ENCODE assay signal across 8 cellular contexts in the genomic region with DNA sequence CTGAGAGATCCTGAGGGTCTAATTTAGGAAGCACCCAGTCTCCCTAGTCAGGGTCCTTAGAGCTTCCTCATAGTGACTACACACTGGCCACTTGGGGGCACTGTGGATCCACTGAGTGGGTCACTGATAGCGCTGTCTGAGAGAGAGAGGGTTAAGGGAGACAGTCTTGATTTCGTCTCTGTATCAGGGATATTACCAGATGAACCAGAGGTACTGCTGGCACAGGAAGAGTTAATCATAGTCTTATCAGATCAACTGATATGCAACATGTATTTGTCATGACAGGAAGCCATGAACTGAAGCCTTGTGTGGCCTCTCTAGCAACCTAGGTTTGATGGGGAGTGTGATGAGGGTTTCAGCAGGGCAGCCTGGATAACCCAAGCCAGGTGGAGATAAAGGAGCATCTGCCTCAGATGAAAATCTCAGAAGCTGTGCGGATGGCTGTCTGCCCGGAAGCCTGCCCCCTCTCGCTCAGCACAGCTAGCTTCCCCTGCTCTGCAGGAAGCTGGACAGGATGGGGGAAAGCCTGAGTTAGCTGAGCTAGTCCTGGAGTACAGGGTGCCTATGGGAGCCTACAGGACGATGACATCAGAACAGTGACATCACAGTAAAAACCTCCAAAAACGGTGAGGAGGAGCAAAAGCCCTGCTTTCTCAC.
A peak's percentile ranks its signal among the peaks of the same experiment; 100 is the strongest.
DNase-seq lines count a peak whose midpoint lies in the region; ATAC-seq and TF ChIP-seq lines count a peak whose summit lies in the region.

No MANE protein-coding gene starts in this region.

- no peaks in the 10 kb centered on the region for H3K27me3 Mint-ChIP-seq in activated T-cell treated with anti-CD3 and anti-CD28 coated beads, Interleukin-2, amount 50 U/mL, for 24 hours

- H3K27me3 ChIP-seq in PC-9 (ENCODE audit: insufficient read depth, low read depth) = no peaks in the 10 kb centered on the region
- no peaks in the 10 kb centered on the region for H3K27me3 ChIP-seq in prostate gland (replicated peaks; ENCODE audit: insufficient read depth)

- ATAC-seq in GM19372 (IDR thresholded peaks at IDR 0.05; ENCODE audit: low read depth, unreplicated experiment) = peak; percentile 92
- ATAC-seq in HG03457 (IDR thresholded peaks at IDR 0.05; ENCODE audit: unreplicated experiment) = peak; percentile 92

- H3K9me3 Mint-ChIP-seq in activated T-cell treated with anti-CD3 and anti-CD28 coated beads, Interleukin-2, amount 50 U/mL, for 24 hours = no peaks in the 10 kb centered on the region

- peaks cover 29% of the 10 kb centered on the region for H3K4me1 Mint-ChIP-seq in activated T-cell treated with anti-CD3 and anti-CD28 coated beads, Interleukin-2, amount 50 U/mL, for 24 hours (ENCODE audit: low read depth)

- H3K36me3 ChIP-seq in PC-9 (ENCODE audit: low read depth) = no peaks in the 10 kb centered on the region
- H3K36me3 ChIP-seq in prostate gland = no peaks in the 10 kb centered on the region

- 12% methylated on average over 7 of the region's 7 CpGs for WGBS in prostate gland

- H3K36me3 Mint-ChIP-seq in activated T-cell treated with anti-CD3 and anti-CD28 coated beads, Interleukin-2, amount 50 U/mL, for 24 hours (ENCODE audit: low read depth) = no peaks in the 10 kb centered on the region

- H3K4me3 ChIP-seq in PC-9 (no peak overlapping the region), prostate gland (no peak overlapping the region)

- H3K9me3 ChIP-seq in PC-9 (ENCODE audit: insufficient read depth, low read depth) (0 out of 2 replicates have a peak, but pooled peaks cover 3% of the 10 kb centered on the region), prostate gland (no peaks in the 10 kb centered on the region)

- intact Hi-C loops in PC-9 (cut with micrococcal nuclease; ENCODE audit: unreplicated experiment) = loop anchor here (1.0 to 10.0 kb wide), 20 partner anchors 19 to 680 kb away; partner anchors contain the start of gene TAS2R38
- intact Hi-C loops in prostate gland (cut with DNase I) = no loop called here

- H3K27ac Mint-ChIP-seq in activated T-cell treated with anti-CD3 and anti-CD28 coated beads, Interleukin-2, amount 50 U/mL, for 24 hours = peak overlapping the region; percentile 86

- TF ChIP-seq CTCF in PC-9 (conservative IDR thresholded peaks at IDR 0.05) (peak; percentile 98), prostate gland (IDR thresholded peaks at IDR 0.05) (peak in 3 of 4 experiments; percentile 39 to 65 (median 42))

- no peak overlapping the region for H3K27ac ChIP-seq in PC-9
- H3K27ac ChIP-seq in prostate gland = no peak overlapping the region

- peak; percentile 76 for DNase-seq in COLO829 (ENCODE audit: low spot score)
- DNase-seq in PC-9 = peak; percentile 84 to 89
- DNase-seq in activated T-cell treated with anti-CD3 and anti-CD28 coated beads, Interleukin-2, amount 50 U/mL, for 24 hours = peak; percentile 78
- DNase-seq in fibroblast of peridontal ligament (ENCODE audit: extremely low read depth) = peak; percentile 91
- no peak for DNase-seq in prostate gland (ENCODE audit: low spot score)
- no peak for DNase-seq in DMS79 treated with DMSO at 0.1 percent for 48 hours (lab: John Stamatoyannopoulos, UW)

- H3K79me2 ChIP-seq in PC-9 (ENCODE audit: low read depth) = no peaks in the 10 kb centered on the region

- peaks cover 31% of the 10 kb centered on the region for H3K4me1 ChIP-seq in PC-9 (replicated peaks; ENCODE audit: insufficient read depth)
- no peaks in the 10 kb centered on the region for H3K4me1 ChIP-seq in prostate gland (replicated peaks)

- peaks cover 19% of the 10 kb centered on the region for H3F3A ChIP-seq in PC-9 (ENCODE audit: insufficient read depth, low read depth)

- H3K4me2 ChIP-seq in PC-9 = peak overlapping the region; percentile 21

- no peak for TF ChIP-seq POLR2A in prostate gland (IDR thresholded peaks at IDR 0.05)

- H3K4me3 Mint-ChIP-seq in activated T-cell treated with anti-CD3 and anti-CD28 coated beads, Interleukin-2, amount 50 U/mL, for 24 hours = peak overlapping the region; percentile 66

- H2AFZ ChIP-seq in PC-9 = no peak overlapping the region

- H4K20me1 ChIP-seq in PC-9 (ENCODE audit: insufficient read depth) = no peaks in the 10 kb centered on the region; the same call in 1 of the 2 replicates

- BruUV-seq in PC-9 (replicated peaks; lab: Mats Ljungman, UMichigan) = no TSS peak

- POLR2A ChIA-PET in PC-9 (lab: Charles Lee; ENCODE audit: unreplicated experiment) = interaction anchor here (0.6 kb wide), 1 partner anchor 29 kb away, joined by 3 read pairs; no protein-coding TSS in a partner anchor

- no peaks in the 10 kb centered on the region for H3K9me2 ChIP-seq in PC-9 (ENCODE audit: insufficient read depth)

- CTCF ChIA-PET in PC-9 (lab: Charles Lee) = interaction anchor here (0.5 to 2.7 kb wide), 26 partner anchors 15 to 467 kb away, joined by 3 to 42 read pairs (median 4); no protein-coding TSS in a partner anchor

Comparison
In these comparisons a context has a peak if more than half of its experiments do, and no peak if none do; other contexts are left out.
1. DNase-seq: peak in COLO829 (single experiment), PC-9 (2 of 2), activated T-cell treated with anti-CD3 and anti-CD28 coated beads, Interleukin-2, amount 50 U/mL, for 24 hours (single experiment) and fibroblast of peridontal ligament (single experiment); none in prostate gland (single experiment) and DMS79 treated with DMSO at 0.1 percent for 48 hours (single experiment).